1 cellular context compared by ENCODE assay signal in the genomic region with DNA sequence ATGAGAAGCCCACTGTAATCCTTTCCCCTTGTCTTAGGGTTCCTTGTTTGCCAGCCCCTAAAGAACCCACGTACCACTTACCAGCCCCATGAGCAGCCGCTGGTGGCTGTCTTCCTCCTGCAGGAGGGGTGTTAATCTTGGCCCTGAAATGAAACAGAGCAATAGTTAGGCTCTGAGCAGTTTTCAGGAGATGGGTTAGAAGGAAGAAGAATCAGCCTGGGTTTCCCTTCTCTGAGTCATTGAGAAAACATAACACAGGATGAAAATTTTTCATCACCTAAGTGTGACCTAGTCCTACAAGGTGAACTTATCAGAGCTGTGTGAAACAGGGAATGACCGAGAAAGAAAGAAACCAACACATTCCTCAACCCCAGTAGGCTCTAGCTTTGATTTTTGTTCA.
TF ChIP-seq lines count a peak whose summit lies in the region.

No MANE protein-coding gene starts in this region.

TF ChIP-seq in IMR-90, 13 proteins besides CTCF, POLR2A, EP300 and RAD21 (continued from another document):
- TF ChIP-seq, protein P1, sequence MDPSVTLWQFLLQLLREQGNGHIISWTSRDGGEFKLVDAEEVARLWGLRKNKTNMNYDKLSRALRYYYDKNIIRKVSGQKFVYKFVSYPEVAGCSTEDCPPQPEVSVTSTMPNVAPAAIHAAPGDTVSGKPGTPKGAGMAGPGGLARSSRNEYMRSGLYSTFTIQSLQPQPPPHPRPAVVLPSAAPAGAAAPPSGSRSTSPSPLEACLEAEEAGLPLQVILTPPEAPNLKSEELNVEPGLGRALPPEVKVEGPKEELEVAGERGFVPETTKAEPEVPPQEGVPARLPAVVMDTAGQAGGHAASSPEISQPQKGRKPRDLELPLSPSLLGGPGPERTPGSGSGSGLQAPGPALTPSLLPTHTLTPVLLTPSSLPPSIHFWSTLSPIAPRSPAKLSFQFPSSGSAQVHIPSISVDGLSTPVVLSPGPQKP (IDR thresholded peaks at IDR 0.05; ENCODE audit: borderline replicate concordance, low read depth, low read length): no peak
- no peak for TF ChIP-seq BHLHE40 (IDR thresholded peaks at IDR 0.05; ENCODE audit: low read depth, low read length)
